In the genomic region with DNA sequence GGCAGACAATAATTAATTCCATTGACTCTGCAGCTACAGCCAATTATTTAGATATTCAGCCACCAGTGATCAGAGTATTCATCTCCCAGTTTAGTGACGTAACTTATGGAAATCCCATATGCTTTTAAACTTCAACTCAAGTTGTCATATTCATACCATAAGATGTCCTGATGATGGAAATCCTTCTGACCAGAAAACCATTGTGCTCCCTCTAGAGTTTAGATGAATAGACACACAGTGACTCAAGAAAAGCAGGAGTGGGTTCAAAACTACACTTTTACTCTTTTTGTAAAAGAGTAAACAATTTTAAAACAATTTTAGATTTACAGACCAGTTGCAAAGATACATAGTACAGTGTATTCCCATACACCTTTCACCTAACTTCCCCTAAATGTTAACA, we compare ENCODE assay signal across 15 cellular contexts.
"Had no signal": no experiment of that assay in that cellular context is flagged by ENCODE, and none has a peak within 500 bp of the region (broad histone marks: within the 10 kb centered on the region; RNA-seq: fewer than 3 reads in every experiment).

No MANE protein-coding gene starts in this region.

- H3K9me3 ChIP-seq: left lung, thyroid gland had no signal

- DNase-seq: activated B cell treated with CpG ODN at 0.5 μM for 24 hours; activated CD4-positive, alpha-beta memory T cell treated with anti-CD3 and anti-CD28 coated beads for 36 hours; activated CD4-positive, alpha-beta T cell treated with anti-CD3 and anti-CD28 coated beads for 4 hours; activated T-cell treated with anti-CD3 and anti-CD28 coated beads for 4 hours; dorsolateral prefrontal cortex; kidney; left lung; retina; stimulated activated CD4-positive, alpha-beta T cell treated with anti-CD3 and anti-CD28 coated beads, Interleukin-12 subunit alpha, Interleukin-12 subunit beta, amount 100 ng/mL, for 4 hours; stimulated activated CD4-positive, alpha-beta T cell treated with anti-CD3 and anti-CD28 coated beads, Interleukin-1b, Interleukin-23, amount 100 ng/mL, for 48 hours; stimulated activated CD8-positive, alpha-beta memory T cell treated with anti-CD3 and anti-CD28 coated beads, Interleukin-4, amount 100 ng/mL, for 48 hours; stimulated activated naive CD4-positive, alpha-beta T cell; thyroid gland had no signal

- H3K27ac Mint-ChIP-seq: activated B cell treated with CpG ODN at 0.5 μM for 24 hours; activated CD4-positive, alpha-beta memory T cell treated with anti-CD3 and anti-CD28 coated beads for 36 hours; activated naive CD8-positive, alpha-beta T cell; activated T-helper 1 cell treated with anti-CD3 and anti-CD28 coated beads, Interleukin-12 subunit alpha, Interleukin-12 subunit beta, Interleukin-2, Interleukin-4 antibody, amounts not matched to agents 30 ng/mL and 10 ng/mL and 1 ng/mL, durations not matched to agents 14 hours and 24 hours and 36 hours had no signal

- H3K4me3 Mint-ChIP-seq: activated B cell treated with CpG ODN at 0.5 μM for 24 hours; activated CD4-positive, alpha-beta memory T cell treated with anti-CD3 and anti-CD28 coated beads for 36 hours; activated naive CD8-positive, alpha-beta T cell; activated T-helper 1 cell treated with anti-CD3 and anti-CD28 coated beads, Interleukin-12 subunit alpha, Interleukin-12 subunit beta, Interleukin-2, Interleukin-4 antibody, amounts not matched to agents 30 ng/mL and 10 ng/mL and 1 ng/mL, durations not matched to agents 14 hours and 24 hours and 36 hours had no signal

- H3K4me1 Mint-ChIP-seq: activated B cell treated with CpG ODN at 0.5 μM for 24 hours had no signal

- FAIRE-seq: kidney had no signal

- H3K27ac ChIP-seq: dorsolateral prefrontal cortex, left lung, thyroid gland had no signal

- H3K27me3 ChIP-seq: dorsolateral prefrontal cortex, left lung, thyroid gland had no signal

- ATAC-seq: left lung had no signal

- H3K4me1 ChIP-seq: left lung had no signal

- H3K27me3 Mint-ChIP-seq: activated B cell treated with CpG ODN at 0.5 μM for 24 hours had no signal

- H3K36me3 Mint-ChIP-seq: activated CD4-positive, alpha-beta memory T cell treated with anti-CD3 and anti-CD28 coated beads for 36 hours; activated naive CD8-positive, alpha-beta T cell had no signal

- H3K4me3 ChIP-seq: dorsolateral prefrontal cortex, left lung, thyroid gland had no signal

- H3K36me3 ChIP-seq: left lung, thyroid gland had no signal

- H3K9me3 Mint-ChIP-seq: activated B cell treated with CpG ODN at 0.5 μM for 24 hours; activated CD4-positive, alpha-beta memory T cell treated with anti-CD3 and anti-CD28 coated beads for 36 hours; activated T-helper 1 cell treated with anti-CD3 and anti-CD28 coated beads, Interleukin-12 subunit alpha, Interleukin-12 subunit beta, Interleukin-2, Interleukin-4 antibody, amounts not matched to agents 30 ng/mL and 10 ng/mL and 1 ng/mL, durations not matched to agents 14 hours and 24 hours and 36 hours had no signal
